ENCODE assay signal across 8 cellular contexts in the genomic region with DNA sequence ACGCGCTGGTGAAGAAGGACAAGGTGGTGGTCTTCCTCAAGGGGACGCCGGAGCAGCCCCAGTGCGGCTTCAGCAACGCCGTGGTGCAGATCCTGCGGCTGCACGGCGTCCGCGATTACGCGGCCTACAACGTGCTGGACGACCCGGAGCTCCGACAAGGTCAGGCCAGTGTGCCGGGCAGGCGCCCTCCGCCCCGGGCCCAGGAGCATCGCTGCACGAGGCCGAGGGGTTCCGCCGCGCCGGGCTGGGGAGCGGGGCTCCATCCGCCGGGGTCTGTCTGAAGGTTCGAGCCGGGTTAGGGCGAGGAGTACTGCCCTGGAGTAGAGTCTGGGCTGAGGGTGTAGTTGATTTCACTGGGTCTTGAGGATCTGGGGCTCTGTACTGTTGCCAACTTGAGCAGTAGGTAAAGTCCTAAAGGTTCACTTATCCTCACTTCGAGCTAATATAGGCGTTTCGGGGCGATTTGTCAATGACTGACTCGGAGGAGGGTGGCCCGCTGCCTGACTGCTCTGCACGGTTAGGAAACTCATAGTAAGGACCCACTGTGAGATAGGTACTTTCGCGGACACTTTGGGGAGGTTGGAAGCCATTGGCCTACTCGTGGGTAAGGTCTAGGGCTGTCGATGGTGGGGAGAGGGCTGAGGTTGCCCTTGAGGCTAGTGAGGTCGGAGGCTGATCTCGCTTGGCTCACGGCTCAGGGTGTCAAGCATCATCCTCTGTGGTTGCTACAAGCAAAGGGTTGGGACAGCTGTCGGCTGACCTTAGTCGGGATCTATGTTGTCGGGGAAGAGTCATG. TPM values are rescaled to one million over a fixed set of nuclear protein-coding genes. Genes with fewer than 3 reads are reported as not detected.
A peak's percentile ranks its signal among the peaks of the same experiment; 100 is the strongest.
DNase-seq lines count a peak whose midpoint lies in the region; ATAC-seq and TF ChIP-seq lines count a peak whose summit lies in the region.

No MANE protein-coding gene starts in this region.

- H3K4me1 Mint-ChIP-seq in glutamatergic neuron (ENCODE audit: low read depth, unreplicated experiment) = peaks cover 36% of the 10 kb centered on the region

- H3K4me3 ChIP-seq in WI38 (ENCODE audit: low read depth, low read length) = peak overlapping the region; percentile 88
- peak overlapping the region; percentile 86 for H3K4me3 ChIP-seq in skeletal muscle cell (ENCODE audit: low read depth, low read length)

- H3K27ac Mint-ChIP-seq in glutamatergic neuron (ENCODE audit: unreplicated experiment) = peak overlapping the region; percentile 93

- ATAC-seq in HG02763 (IDR thresholded peaks at IDR 0.05; ENCODE audit: unreplicated experiment) = peak; percentile 5

- no peaks in the 10 kb centered on the region for H3K36me3 Mint-ChIP-seq in glutamatergic neuron (ENCODE audit: unreplicated experiment)

- H3K27me3 Mint-ChIP-seq in glutamatergic neuron (ENCODE audit: unreplicated experiment) = peaks cover 5% of the 10 kb centered on the region

- TF ChIP-seq CTCF in WI38 (IDR thresholded peaks at IDR 0.05; ENCODE audit: low read depth, low read length) (no peak), glutamatergic neuron (IDR thresholded peaks at IDR 0.05; ENCODE audit: partially characterized antibody, unreplicated experiment) (no peak)

- DNase-seq in NCI-H146 (lab: John Stamatoyannopoulos, UW) (peak; percentile 49), NCI-H146 treated with DMSO at 0.1 percent for 48 hours (lab: John Stamatoyannopoulos, UW; ENCODE audit: unreplicated experiment) (no peak), glutamatergic neuron (peak; percentile 55), skeletal muscle cell (ENCODE audit: low read depth) (no peak), GM19240 (ENCODE audit: insufficient read length, low spot score) (no peak), SIG-M5 (lab: John Stamatoyannopoulos, UW) (no peak)

- no peaks in the 10 kb centered on the region for H3K9me3 Mint-ChIP-seq in glutamatergic neuron (ENCODE audit: unreplicated experiment)

- peak overlapping the region; percentile 94 for H3K4me3 Mint-ChIP-seq in glutamatergic neuron (ENCODE audit: unreplicated experiment)

RNA-seq across cellular contexts. Expression of a gene that starts 0.6 kb away (rescaled TPM):
- 38.9 TPM for total RNA-seq in glutamatergic neuron (ENCODE audit: unreplicated experiment)

RNA-seq across cellular contexts. Expression of a gene that starts 19.0 kb away (rescaled TPM):
- 7.1 TPM for total RNA-seq in glutamatergic neuron (ENCODE audit: unreplicated experiment)

Comparison
In these comparisons a context has a peak if more than half of its experiments do, and no peak if none do; other contexts are left out.
1. DNase-seq: peak in NCI-H146 (single experiment) and glutamatergic neuron (single experiment); none in NCI-H146 treated with DMSO at 0.1 percent for 48 hours (single experiment), skeletal muscle cell (single experiment), GM19240 (single experiment) and SIG-M5 (single experiment).